In the genomic region with DNA sequence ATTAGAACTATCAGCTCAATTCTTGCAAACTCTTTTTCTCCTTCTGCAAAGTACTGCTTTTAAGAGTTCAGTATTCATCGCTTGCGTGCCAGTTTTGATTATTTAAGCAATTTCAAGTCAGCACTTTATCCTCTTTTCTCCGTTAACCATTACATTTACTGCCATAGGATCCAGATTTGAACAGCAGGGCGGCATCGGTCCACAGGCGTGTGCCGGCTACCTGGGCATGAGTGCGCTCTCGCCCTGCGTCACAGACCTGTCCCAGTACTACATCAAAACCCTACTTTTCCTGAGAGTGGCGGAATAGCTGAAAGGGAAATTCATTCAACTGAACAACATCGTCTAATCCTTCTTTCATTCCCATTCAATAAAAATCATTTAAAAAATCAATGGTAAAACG, we compare ENCODE assay signal across 1 cellular context.
TF ChIP-seq lines count a peak whose summit lies in the region.

No MANE protein-coding gene starts in this region.

TF ChIP-seq in H1, 55 proteins besides CTCF, POLR2A, EP300 and RAD21:
- no peak for TF ChIP-seq CEBPB (IDR thresholded peaks at IDR 0.05; ENCODE audit: low read depth, low read length)
- TF ChIP-seq BACH1 (IDR thresholded peaks at IDR 0.05; ENCODE audit: low read length): no peak
- no peak for TF ChIP-seq JUND (IDR thresholded peaks at IDR 0.05; ENCODE audit: low read length)
- no peak for TF ChIP-seq CBX8 (IDR thresholded peaks at IDR 0.05; ENCODE audit: borderline replicate concordance, low read depth, low read length)
- no peak for TF ChIP-seq YY1 (IDR thresholded peaks at IDR 0.05; ENCODE audit: low read depth, low read length)
- no peak for TF ChIP-seq CTBP2 (IDR thresholded peaks at IDR 0.05; ENCODE audit: borderline replicate concordance, insufficient read depth, insufficient read length, low read length)
- TF ChIP-seq SIX5 (IDR thresholded peaks at IDR 0.05; ENCODE audit: low read depth, low read length): no peak
- TF ChIP-seq GABPA (IDR thresholded peaks at IDR 0.05; ENCODE audit: borderline replicate concordance, insufficient read depth, low read length): no peak
- TF ChIP-seq RFX5 (IDR thresholded peaks at IDR 0.05; ENCODE audit: borderline replicate concordance, low read depth, low read length): no peak
- TF ChIP-seq NRF1 (IDR thresholded peaks at IDR 0.05; ENCODE audit: low read depth, low read length): no peak
- TF ChIP-seq SP4 (IDR thresholded peaks at IDR 0.05; ENCODE audit: low read length): no peak
TF ChIP-seq in H1: peak in this region for 0.
